16 cellular contexts compared by ENCODE assay signal in genomic region chr5:172370237-172370640, GRCh38.
A peak's percentile ranks its signal among the peaks of the same experiment; 100 is the strongest.
DNase-seq lines count a peak whose midpoint lies in the region; ATAC-seq lines count a peak whose summit lies in the region.
"Had no signal": no experiment of that assay in that cellular context is flagged by ENCODE, and none has a peak within 500 bp of the region (broad histone marks: within the 10 kb centered on the region; RNA-seq: fewer than 3 reads in every experiment).

No MANE protein-coding gene starts in this region.

- ATAC-seq in Right ventricle myocardium inferior (peak; percentile 10), GM19452 (IDR thresholded peaks at IDR 0.05; ENCODE audit: unreplicated experiment) (no peak)

- DNase-seq in Right ventricle myocardium inferior (ENCODE audit: missing footprints) (no peak), cardiac septum (ENCODE audit: low spot score) (no peak), cerebellum (ENCODE audit: low spot score) (peak; percentile 48), mesenteric fat pad (ENCODE audit: low spot score) (peak; percentile 5), superior temporal gyrus (ENCODE audit: extremely low spot score) (peak; percentile 49), NCI-H128 (lab: John Stamatoyannopoulos, UW; ENCODE audit: unreplicated experiment) (no peak), AG08395 (ENCODE audit: low spot score) (no peak)
- DNase-seq: activated CD8-positive, alpha-beta memory T cell treated with anti-CD3 and anti-CD28 coated beads, Interleukin-2, amount 50 U/mL, for 4 hours; H7; immature natural killer cell; left ventricle myocardium inferior; NCI-H187 treated with DMSO at 0.1 percent for 48 hours; NCI-H2227 treated with DMSO at 0.1 percent for 48 hours; NCI-H748 treated with DMSO at 0.1 percent for 48 hours; SIG-M5 had no signal

- intact Hi-C loops in Right ventricle myocardium inferior (cut with DNase I) (no loop called here), cardiac septum (cut with DNase I) (no loop called here)

Comparison
In these comparisons a context has a peak if more than half of its experiments do, and no peak if none do; other contexts are left out.
1. DNase-seq: peak in cerebellum (single experiment), mesenteric fat pad (single experiment) and superior temporal gyrus (single experiment); none in Right ventricle myocardium inferior (single experiment), cardiac septum (single experiment), NCI-H128 (single experiment) and AG08395 (single experiment).